8 cellular contexts compared by ENCODE assay signal in genomic region chr17:39753514-39754160, GRCh38. TPM values are rescaled to one million over a fixed set of nuclear protein-coding genes. Genes with fewer than 3 reads are reported as not detected.
DNase-seq lines count a peak whose midpoint lies in the region; ATAC-seq and TF ChIP-seq lines count a peak whose summit lies in the region.

No MANE protein-coding gene starts in this region.

- H3K4me3 Mint-ChIP-seq in IgD-negative memory B cell = peak overlapping the region; percentile 76 to 94 (median 89)

- no peaks in the 10 kb centered on the region for H3K9me3 Mint-ChIP-seq in IgD-negative memory B cell

- no peaks in the 10 kb centered on the region for H4K20me1 ChIP-seq in fibroblast of lung (ENCODE audit: control insufficient read depth, extremely low read depth, insufficient read depth, low read length)

- no peaks in the 10 kb centered on the region for H3K9me3 ChIP-seq in fibroblast of lung (ENCODE audit: control insufficient read depth, insufficient read depth, low read depth, low read length)
- H3K9me3 ChIP-seq in neuron (ENCODE audit: low read length) = no peaks in the 10 kb centered on the region

- H3K27me3 ChIP-seq in fibroblast of lung (ENCODE audit: control insufficient read depth, insufficient read depth, low read length) (peaks cover 2% of the 10 kb centered on the region), neuron (ENCODE audit: insufficient read depth, low read length) (peaks cover 56% of the 10 kb centered on the region)

- DNase-seq in activated CD8-positive, alpha-beta memory T cell treated with anti-CD3 and anti-CD28 coated beads, Interleukin-2, amount 50 U/mL, for 4 hours = peak; percentile 79
- DNase-seq in activated CD8-positive, alpha-beta memory T cell treated with anti-CD3 and anti-CD28 coated beads, Interleukin-2, amount 50 U/mL, for 48 hours = no peak
- peak; percentile 46 for DNase-seq in activated CD4-positive, CD25-positive, alpha-beta regulatory T cell treated with anti-CD3 and anti-CD28 coated beads, Interleukin-2, amount 50 U/mL, for 16 hours (ENCODE audit: low read depth, low spot score)
- no peak for DNase-seq in fibroblast of lung (ENCODE audit: low read depth in 2 of 2)
- no peak for DNase-seq in NCI-H2196 (lab: John Stamatoyannopoulos, UW; ENCODE audit: unreplicated experiment)

- H3K36me3 ChIP-seq in fibroblast of lung (ENCODE audit: control insufficient read depth, insufficient read depth, low read length) (no peaks in the 10 kb centered on the region), neuron (ENCODE audit: insufficient read depth, low read length) (no peaks in the 10 kb centered on the region)

- H3K27ac ChIP-seq in fibroblast of lung (ENCODE audit: insufficient read depth, low read length) = peak overlapping the region; percentile 69

- H3K36me3 Mint-ChIP-seq in IgD-negative memory B cell = peaks cover 2% of the 10 kb centered on the region

- H3K27ac Mint-ChIP-seq in IgD-negative memory B cell = peak overlapping the region; percentile 96 to 100 (median 98)

- peak overlapping the region; percentile 79 for H3K4me2 ChIP-seq in fibroblast of lung (ENCODE audit: extremely low read depth, insufficient read depth, low read length)

- TF ChIP-seq CTCF in fibroblast of lung (conservative IDR thresholded peaks at IDR 0.05 in 1 of 2, IDR thresholded peaks at IDR 0.05 in 1 of 2; ENCODE audit: low read depth in 1 of 2, low read length in 2 of 2) = no peak

- peak overlapping the region; percentile 87 for H2AFZ ChIP-seq in fibroblast of lung (ENCODE audit: low read length)
- peak overlapping the region; percentile 99 for H2AFZ ChIP-seq in neuron (ENCODE audit: low read depth, low read length)

- H3K4me3 ChIP-seq in fibroblast of lung (replicated peaks in 1 of 4; ENCODE audit: control extremely low read depth in 1 of 4, insufficient read depth in 1 of 4, low read depth in 3 of 4, low read length in 4 of 4) (peak overlapping the region; percentile 41 to 78 (median 62)), neuron (ENCODE audit: low read length) (peak overlapping the region; percentile 61)

- peaks cover 38 to 45% (median 41%) of the 10 kb centered on the region in 3 donors for H3K4me1 Mint-ChIP-seq in IgD-negative memory B cell

- H3K27me3 Mint-ChIP-seq in IgD-negative memory B cell = peaks cover 2% of the 10 kb centered on the region

- H3K4me1 ChIP-seq in fibroblast of lung (ENCODE audit: control insufficient read depth, extremely low read depth, insufficient read depth, low read length) (peaks cover 2% of the 10 kb centered on the region), neuron (ENCODE audit: insufficient read depth, low read length) (peaks cover 2% of the 10 kb centered on the region)

- H3K79me2 ChIP-seq in fibroblast of lung (ENCODE audit: control insufficient read depth, insufficient read depth, low read length) = no peaks in the 10 kb centered on the region

- peak overlapping the region; percentile 64 for H3K9ac ChIP-seq in fibroblast of lung (ENCODE audit: insufficient read depth, low read length)

- ATAC-seq in GM21576 (IDR thresholded peaks at IDR 0.05; ENCODE audit: unreplicated experiment) = peak; percentile 23

RNA-seq across cellular contexts. Expression of gene GRB7, which starts 15.9 kb away (rescaled TPM):
- polyA plus RNA-seq in IgD-negative memory B cell (not detected), fibroblast of lung (0.07 TPM in 2 replicates)
- total RNA-seq in fibroblast of lung = under 0.01 and 0.77 TPM in 2 replicates
- 0.36 and 0.40 TPM in 2 replicates for polyA plus RNA-seq in fibroblast of lung (2012)
- not detected in 2 replicates for polyA minus RNA-seq in fibroblast of lung (ENCODE audit: low replicate concordance)

RNA-seq across cellular contexts. Expression of gene MIEN1, which starts 23.3 kb away (rescaled TPM):
- polyA plus RNA-seq in IgD-negative memory B cell (113 TPM), fibroblast of lung (58.0 and 66.2 TPM in 2 replicates)
- 18.2 and 25.6 TPM in 2 replicates for total RNA-seq in fibroblast of lung
- polyA plus RNA-seq in fibroblast of lung (2012) = 77.5 and 83.3 TPM in 2 replicates
- polyA minus RNA-seq in fibroblast of lung (ENCODE audit: low replicate concordance) = 45.7 and 76.8 TPM in 2 replicates

RNA-seq across cellular contexts. Expression of gene ERBB2, which starts 53.8 kb away (rescaled TPM):
- 0.79 TPM for polyA plus RNA-seq in IgD-negative memory B cell
- total RNA-seq in fibroblast of lung = 24.7 and 33.9 TPM in 2 replicates
- 24.7 and 25.0 TPM in 2 replicates for polyA plus RNA-seq in fibroblast of lung
- 33.0 and 37.0 TPM in 2 replicates for polyA plus RNA-seq in fibroblast of lung (2012)
- 184 and 211 TPM in 2 replicates for polyA minus RNA-seq in fibroblast of lung (ENCODE audit: low replicate concordance)

Comparison
In these comparisons a context has a peak if more than half of its experiments do, and no peak if none do; other contexts are left out.
1. DNase-seq: peak in activated CD8-positive, alpha-beta memory T cell treated with anti-CD3 and anti-CD28 coated beads, Interleukin-2, amount 50 U/mL, for 4 hours (single experiment) and activated CD4-positive, CD25-positive, alpha-beta regulatory T cell treated with anti-CD3 and anti-CD28 coated beads, Interleukin-2, amount 50 U/mL, for 16 hours (single experiment); none in activated CD8-positive, alpha-beta memory T cell treated with anti-CD3 and anti-CD28 coated beads, Interleukin-2, amount 50 U/mL, for 48 hours (single experiment), fibroblast of lung (0 of 2) and NCI-H2196 (single experiment).
2. RNA of gene ERBB2, which starts 53.8 kb away (polyA plus RNA-seq): 24.7 to 37.0 TPM in fibroblast of lung; 0.79 TPM in IgD-negative memory B cell (single experiment); every median in the first group is over 10 times any median in the second.